22 cellular contexts compared by ENCODE assay signal in genomic region chr1:9369964-9370788, GRCh38.
DNase-seq lines count a peak whose midpoint lies in the region; ATAC-seq and TF ChIP-seq lines count a peak whose summit lies in the region.
"Had no signal": no experiment of that assay in that cellular context is flagged by ENCODE, and none has a peak within 500 bp of the region (broad histone marks: within the 10 kb centered on the region; RNA-seq: fewer than 3 reads in every experiment).

No MANE protein-coding gene starts in this region.

- no peak overlapping the region for H2BK20ac ChIP-seq in H9 (ENCODE audit: low read depth, low read length, poor library complexity, severe bottlenecking)

- no peak overlapping the region for H3K18ac ChIP-seq in H9 (ENCODE audit: insufficient read length, low read depth, low read length)
- H3K18ac ChIP-seq in mesenchymal stem cell (ENCODE audit: low read depth in 1 of 2, low read length in 2 of 2), result no peak overlapping the region

- H3K27ac ChIP-seq in H9 (ENCODE audit: insufficient read length, low read depth, low read length), result no peak overlapping the region
- no peak overlapping the region for H3K27ac ChIP-seq in mesenchymal stem cell (ENCODE audit: low read length, poor library complexity, severe bottlenecking)
- H3K27ac ChIP-seq in stomach smooth muscle (ENCODE audit: low read length), result peak overlapping the region; percentile 89

- H4K8ac ChIP-seq in H9 (replicated peaks; ENCODE audit: insufficient read length, low read depth, low read length) (no peak overlapping the region), mesenchymal stem cell (ENCODE audit: low read length) (no peak overlapping the region)

- TF ChIP-seq CTCF in H9 (conservative IDR thresholded peaks at IDR 0.05) (no peak), chondrocyte (IDR thresholded peaks at IDR 0.05) (no peak)

- DNase-seq in H9, result no peak
- no peak for DNase-seq in chondrocyte (ENCODE audit: low spot score)
- no peak for DNase-seq in mesenchymal stem cell
- no peak for DNase-seq in stimulated activated naive CD4-positive, alpha-beta T cell treated with Interleukin-2 at 50 U/mL for 16 hours (lab: John Stamatoyannopoulos, UW)
- no peak for DNase-seq in GOT3 (lab: John Stamatoyannopoulos, UW)
- DNase-seq in AG08395 (ENCODE audit: low spot score), result no peak
- DNase-seq: activated CD4-positive, CD25-positive, alpha-beta regulatory T cell treated with anti-CD3 and anti-CD28 coated beads, Interleukin-2, amount 50 U/mL, for 72 hours; activated naive CD4-positive, alpha-beta T cell; activated T-cell treated with anti-CD3 and anti-CD28 coated beads, Interleukin-2, amount 50 U/mL, for 24 hours; DMS53; dorsolateral prefrontal cortex; GF-D8; Karpas-422; left colon; NCI-H1092; NCI-H2081 treated with DMSO at 0.1 percent for 48 hours; NK-92 treated with Interleukin-12 subunit alpha and Interleukin-12 subunit beta, amount 100 ng/mL, for 24 hours; retina; stimulated activated CD8-positive, alpha-beta memory T cell treated with anti-CD3 and anti-CD28 coated beads, Interleukin-4, amount 100 ng/mL, for 48 hours; substantia nigra had no signal

- no peaks in the 10 kb centered on the region for H4K20me1 ChIP-seq in H9 (ENCODE audit: control insufficient read depth, insufficient read depth, insufficient read length)

- no peaks in the 10 kb centered on the region for H3K79me2 ChIP-seq in H9 (ENCODE audit: insufficient read depth, low read length)

- H2AFZ ChIP-seq in H9 (ENCODE audit: low read length) (no peak overlapping the region), mesenchymal stem cell (ENCODE audit: low read depth, low read length) (no peak overlapping the region)

- H3K4me1 Mint-ChIP-seq in H9 (peaks cover 3 to 18% of the 10 kb centered on the region in 2 experiments), chondrocyte (ENCODE audit: low read depth) (peaks cover 80% of the 10 kb centered on the region)

- no peak overlapping the region for H3K9ac ChIP-seq in H9 (ENCODE audit: extremely low read depth, insufficient read length, low read length)
- no peak overlapping the region for H3K9ac ChIP-seq in mesenchymal stem cell (ENCODE audit: low read length)
- H3K9ac ChIP-seq in stomach smooth muscle (ENCODE audit: low read length in 2 of 2), result no peak overlapping the region

- H3K4me1 ChIP-seq in H9 (ENCODE audit: insufficient read depth, low read length) (no peaks in the 10 kb centered on the region; the same call in 1 of the 2 replicates), mesenchymal stem cell (ENCODE audit: control insufficient read depth, insufficient read depth, low read depth, low read length) (peaks cover 29% of the 10 kb centered on the region), stomach smooth muscle (ENCODE audit: control insufficient read depth, insufficient read depth, low read length) (peaks cover 58% of the 10 kb centered on the region)

- H3K14ac ChIP-seq in H9 (ENCODE audit: insufficient read depth, low read length) (peak overlapping the region; percentile 81), mesenchymal stem cell (ENCODE audit: low read length in 2 of 2) (no peak overlapping the region)

- H3K27me3 Mint-ChIP-seq in H9 (ENCODE audit: low read depth) (no peaks in the 10 kb centered on the region), chondrocyte (ENCODE audit: low read depth) (no peaks in the 10 kb centered on the region)
- H3K27me3 Mint-ChIP-seq: activated T-cell treated with anti-CD3 and anti-CD28 coated beads, Interleukin-2, amount 50 U/mL, for 24 hours had no signal

- no peak overlapping the region; the same call in 1 of the 2 replicates for H3K4ac ChIP-seq in H9 (ENCODE audit: low read depth, low read length)
- peak overlapping the region in 1 of 2 experiments; percentile 34 for H3K4ac ChIP-seq in mesenchymal stem cell (ENCODE audit: low read depth in 1 of 2, low read length in 2 of 2)

- no peak overlapping the region for H3K4me3 Mint-ChIP-seq in H9
- H3K4me3 Mint-ChIP-seq in chondrocyte (ENCODE audit: unreplicated experiment), result no peak overlapping the region
- H3K4me3 Mint-ChIP-seq: activated T-cell treated with anti-CD3 and anti-CD28 coated beads, Interleukin-2, amount 50 U/mL, for 24 hours had no signal

- H3K27me3 ChIP-seq in H9 (ENCODE audit: insufficient read depth, low read length) (no peaks in the 10 kb centered on the region), mesenchymal stem cell (ENCODE audit: control insufficient read depth in 1 of 2, insufficient read depth in 1 of 2, low read length in 2 of 2) (no peaks in the 10 kb centered on the region), stomach smooth muscle (ENCODE audit: control insufficient read depth in 1 of 2, insufficient read depth in 2 of 2, low read length in 2 of 2) (no peaks in the 10 kb centered on the region)
- H3K27me3 ChIP-seq: dorsolateral prefrontal cortex had no signal

- no peak overlapping the region for H3K56ac ChIP-seq in H9 (ENCODE audit: insufficient read length, low read depth, low read length)

- no peak overlapping the region for H2BK120ac ChIP-seq in H9 (ENCODE audit: low read depth, low read length, poor library complexity, severe bottlenecking)
- H2BK120ac ChIP-seq in mesenchymal stem cell (ENCODE audit: low read depth, low read length), result no peak overlapping the region

- no peaks in the 10 kb centered on the region for H3K23me2 ChIP-seq in H9 (ENCODE audit: insufficient read length, low read depth, low read length, poor library complexity, severe bottlenecking)

- H3K79me1 ChIP-seq in H9 (ENCODE audit: insufficient read depth, low read depth, low read length, poor library complexity, severe bottlenecking) (no peaks in the 10 kb centered on the region), mesenchymal stem cell (replicated peaks; ENCODE audit: low read length, poor library complexity, severe bottlenecking) (peaks cover 38% of the 10 kb centered on the region)

- H2BK5ac ChIP-seq in H9 (ENCODE audit: insufficient read length, low read length) (no peak overlapping the region), mesenchymal stem cell (ENCODE audit: low read depth, low read length, poor library complexity, severe bottlenecking) (no peak overlapping the region)

- no CpG with 5 or more reads among the region's 16 CpGs for WGBS in H9 (ENCODE audit: extremely low coverage, insufficient read length, low lambda C conversion rate)
- WGBS in mesenchymal stem cell, result 95% methylated on average over 16 of the region's 16 CpGs

- H3K36me3 ChIP-seq in mesenchymal stem cell (ENCODE audit: control insufficient read depth in 1 of 2, insufficient read depth in 2 of 2, low read depth in 1 of 2, low read length in 2 of 2), result peaks cover 52 to 80% of the 10 kb centered on the region in 2 experiments
- H3K36me3 ChIP-seq in stomach smooth muscle (ENCODE audit: control insufficient read depth in 2 of 2, insufficient read depth in 2 of 2, low read length in 2 of 2), result peaks cover 2 to 5% of the 10 kb centered on the region in 2 donors

- H3K23ac ChIP-seq in H9 (ENCODE audit: insufficient read length, low read depth, low read length) (no peak overlapping the region), mesenchymal stem cell (ENCODE audit: low read length in 2 of 2) (no peak overlapping the region)

- no peak overlapping the region for H3K27ac Mint-ChIP-seq in H9
- peak overlapping the region; percentile 96 for H3K27ac Mint-ChIP-seq in chondrocyte (ENCODE audit: unreplicated experiment)
- H3K27ac Mint-ChIP-seq: activated T-cell treated with anti-CD3 and anti-CD28 coated beads, Interleukin-2, amount 50 U/mL, for 24 hours had no signal

- H3K9me3 Mint-ChIP-seq in H9 (no peaks in the 10 kb centered on the region), chondrocyte (ENCODE audit: low read depth) (no peaks in the 10 kb centered on the region)
- H3K9me3 Mint-ChIP-seq: activated T-cell treated with anti-CD3 and anti-CD28 coated beads, Interleukin-2, amount 50 U/mL, for 24 hours had no signal

- no peaks in the 10 kb centered on the region for H3K9me3 ChIP-seq in H9 (ENCODE audit: control insufficient read depth, low read depth, low read length)
- H3K9me3 ChIP-seq in mesenchymal stem cell (ENCODE audit: control insufficient read depth, low read length), result no peaks in the 10 kb centered on the region
- no peaks in the 10 kb centered on the region for H3K9me3 ChIP-seq in stomach smooth muscle (ENCODE audit: control insufficient read depth in 2 of 2, low read length in 2 of 2)

- no peak overlapping the region for H2AK5ac ChIP-seq in H9 (ENCODE audit: insufficient read length, low read length)
- peak overlapping the region; percentile 40 for H2AK5ac ChIP-seq in mesenchymal stem cell (ENCODE audit: low read length, severe bottlenecking)

- ATAC-seq in GM18505 (IDR thresholded peaks at IDR 0.05; ENCODE audit: unreplicated experiment), result no peak
- ATAC-seq: left colon had no signal

- H3K36me3 Mint-ChIP-seq in H9 (ENCODE audit: insufficient read depth in 1 of 3, low read depth in 3 of 3) (no peaks in the 10 kb centered on the region), chondrocyte (ENCODE audit: low read depth) (peaks cover 46% of the 10 kb centered on the region)

- H3T11ph ChIP-seq in H9 (ENCODE audit: low read length), result no peak overlapping the region

- H4K5ac ChIP-seq in H9 (ENCODE audit: insufficient read length, low read depth, low read length), result no peak overlapping the region

- no peak overlapping the region for H3K4me3 ChIP-seq in mesenchymal stem cell (ENCODE audit: insufficient read depth in 1 of 2, low read depth in 1 of 2, low read length in 2 of 2)
- no peak overlapping the region for H3K4me3 ChIP-seq in stomach smooth muscle (ENCODE audit: low read length in 2 of 2)
- H3K4me3 ChIP-seq: dorsolateral prefrontal cortex had no signal

- H4K91ac ChIP-seq in H9 (ENCODE audit: insufficient read length, low read depth, low read length) (no peak overlapping the region), mesenchymal stem cell (ENCODE audit: low read length) (no peak overlapping the region)

- peak overlapping the region; percentile 58 for H2BK12ac ChIP-seq in H9 (ENCODE audit: insufficient read length, low read depth, low read length)
- H2BK12ac ChIP-seq in mesenchymal stem cell (ENCODE audit: low read length in 2 of 2), result no peak overlapping the region

- no peak overlapping the region for H3K4me2 ChIP-seq in H9 (ENCODE audit: insufficient read depth, insufficient read length, low read length)
- no peak overlapping the region for H3K4me2 ChIP-seq in mesenchymal stem cell (ENCODE audit: low read length, poor library complexity, severe bottlenecking)

- H2BK15ac ChIP-seq in H9 (ENCODE audit: low read depth, low read length) (no peak overlapping the region), mesenchymal stem cell (ENCODE audit: low read depth, poor library complexity, severe bottlenecking) (no peak overlapping the region)

- no peak for TF ChIP-seq POLR2A in GM18505 (IDR thresholded peaks at IDR 0.05; ENCODE audit: borderline replicate concordance, extremely low read depth, insufficient read depth, insufficient read length)
